Comparison of ENCODE assay signal across 23 cellular contexts in the genomic region with DNA sequence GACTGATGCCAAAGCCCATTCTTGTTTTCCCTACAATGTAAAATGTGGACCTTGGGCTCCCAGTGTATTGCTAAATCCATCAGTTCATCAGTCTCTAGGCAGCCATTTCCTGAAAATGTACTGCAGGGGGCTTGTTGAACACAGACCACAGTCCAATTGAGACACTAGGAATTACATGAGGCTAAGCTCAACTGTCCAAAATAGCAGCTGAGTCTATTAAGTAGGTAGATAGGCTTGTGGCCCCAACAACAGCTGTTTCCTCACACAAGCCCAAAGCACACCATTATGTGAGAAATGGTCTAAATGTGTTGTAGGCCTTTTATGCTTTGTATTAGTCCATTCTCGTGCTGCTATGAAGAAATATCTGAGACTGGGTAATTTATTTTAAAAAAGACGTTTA.
"Had no signal": no experiment of that assay in that cellular context is flagged by ENCODE, and none has a peak within 500 bp of the region (broad histone marks: within the 10 kb centered on the region; RNA-seq: fewer than 3 reads in every experiment).

No MANE protein-coding gene starts in this region.

- H3K27me3 ChIP-seq: esophagus squamous epithelium had no signal

- H3K27ac ChIP-seq: coronary artery, dorsolateral prefrontal cortex, epithelial cell of prostate, esophagus squamous epithelium, gastrocnemius medialis, heart right ventricle, left lung, lower lobe of right lung had no signal

- H3K9me3 ChIP-seq: esophagus squamous epithelium, gastrocnemius medialis, heart right ventricle, left lung, lower lobe of right lung, mucosa of descending colon had no signal

- H3K4me1 ChIP-seq: esophagus squamous epithelium, gastrocnemius medialis, left lung, lower lobe of right lung had no signal

- DNase-seq: dermis blood vessel endothelial cell; dorsolateral prefrontal cortex; effector CD4-positive, alpha-beta T cell; effector memory CD8-positive, alpha-beta T cell; endodermal cell; erythroblast; esophagus squamous epithelium; foreskin fibroblast; foreskin melanocyte; gastrocnemius medialis; glutamatergic neuron; head of caudate nucleus; heart right ventricle; hippocampal formation; left cardiac atrium; left lung; left ventricle myocardium superior; lower lobe of right lung; mesenchymal stem cell; mucosa of descending colon; naive B cell had no signal

- H3K4me3 ChIP-seq: coronary artery, dorsolateral prefrontal cortex, esophagus squamous epithelium, gastrocnemius medialis, heart right ventricle, left lung, lower lobe of right lung, mucosa of descending colon had no signal

- H3K36me3 ChIP-seq: esophagus squamous epithelium, gastrocnemius medialis, heart right ventricle, left lung, lower lobe of right lung had no signal
